10 cellular contexts compared by ENCODE assay signal in the genomic region with DNA sequence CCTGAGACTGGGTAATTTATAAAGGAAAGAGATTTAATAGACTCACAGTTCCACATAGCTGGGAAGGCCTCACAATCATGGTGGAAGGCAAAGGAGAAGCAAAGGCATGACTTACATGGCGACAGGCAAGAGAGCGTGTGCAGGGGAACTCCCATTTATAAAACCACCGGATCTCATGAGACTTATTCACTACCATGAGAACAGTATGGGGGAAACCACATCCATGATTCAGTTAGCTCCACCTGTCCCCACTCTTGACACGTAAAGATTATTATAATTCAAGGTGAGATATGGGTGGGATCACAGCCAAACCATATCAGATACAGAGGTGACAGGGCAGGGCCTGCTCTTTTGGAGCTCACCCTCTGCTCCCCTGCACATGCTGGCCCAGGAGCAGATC. TPM values are rescaled to one million over a fixed set of nuclear protein-coding genes. Genes with fewer than 3 reads are reported as not detected.
"Had no signal": no experiment of that assay in that cellular context is flagged by ENCODE, and none has a peak within 500 bp of the region (broad histone marks: within the 10 kb centered on the region; RNA-seq: fewer than 3 reads in every experiment).

No MANE protein-coding gene starts in this region.

RNA-seq across cellular contexts. Expression of gene TMEM61, which starts 31.4 kb away (rescaled TPM):
- total RNA-seq: activated B cell treated with CpG ODN at 0.5 μM for 24 hours; activated CD4-positive, alpha-beta T cell treated with anti-CD3 and anti-CD28 coated beads, Interleukin-2, amount 10 ng/mL, durations not matched to agents 24 days and 14 days; activated naive CD8-positive, alpha-beta T cell treated with anti-CD3 and anti-CD28 coated beads for 36 hours; NCI-H460; SK-MEL-5; T-cell had no signal

RNA-seq across cellular contexts. Expression of gene BSND, which starts 49.7 kb away (rescaled TPM):
- total RNA-seq: activated B cell treated with CpG ODN at 0.5 μM for 24 hours; activated CD4-positive, alpha-beta T cell treated with anti-CD3 and anti-CD28 coated beads, Interleukin-2, amount 10 ng/mL, durations not matched to agents 24 days and 14 days; activated naive CD8-positive, alpha-beta T cell treated with anti-CD3 and anti-CD28 coated beads for 36 hours; activated T-cell treated with anti-CD3 and anti-CD28 coated beads, Interleukin-2, amount 50 U/mL, for 4 hours; aorta; NCI-H460; PC-3; Peyer's patch; SK-MEL-5; T-cell had no signal
- polyA plus RNA-seq: aorta had no signal
